ENCODE assay signal across 16 cellular contexts in genomic region chr2:196478588-196478987, GRCh38.
"Had no signal": no experiment of that assay in that cellular context is flagged by ENCODE, and none has a peak within 500 bp of the region (broad histone marks: within the 10 kb centered on the region; RNA-seq: fewer than 3 reads in every experiment).

No MANE protein-coding gene starts in this region.

- H3K4me3 ChIP-seq: esophagus squamous epithelium, gastroesophageal sphincter, testis, tibial nerve, upper lobe of right lung, vagina had no signal

- ATAC-seq: gastroesophageal sphincter; naive thymus-derived CD8-positive, alpha-beta T cell; stimulated activated naive B cell treated with anti-CD40 and anti-IgM and Interleukin-4, amounts not matched to agents 10 μg/mL and 1 μg/mL and 100 μg/mL, for 72 hours; stimulated activated naive CD8-positive, alpha-beta T cell treated with anti-CD3 and anti-CD28 coated beads, Interleukin-15, amount 100 ng/mL, for 72 hours; upper lobe of right lung had no signal

- H3K36me3 ChIP-seq: esophagus squamous epithelium, gastroesophageal sphincter, neutrophil, tibial nerve, upper lobe of right lung, vagina had no signal

- H3K27me3 ChIP-seq: esophagus squamous epithelium, gastroesophageal sphincter, testis, tibial nerve, upper lobe of right lung, vagina had no signal

- H3K27ac ChIP-seq: esophagus squamous epithelium, gastroesophageal sphincter, neutrophil, testis, tibial nerve, upper lobe of right lung, vagina had no signal

- H3K4me1 ChIP-seq: tibial nerve, upper lobe of right lung, vagina had no signal

- H3K9me3 ChIP-seq: esophagus squamous epithelium, gastroesophageal sphincter, neutrophil, testis, tibial nerve, upper lobe of right lung, vagina had no signal

- DNase-seq: esophagus squamous epithelium; glutamatergic neuron; immature natural killer cell; naive thymus-derived CD8-positive, alpha-beta T cell; posterior cingulate gyrus; stimulated activated CD4-positive, alpha-beta T cell treated with anti-CD3 and anti-CD28 coated beads, Interleukin-15, amount 100 ng/mL, for 24 hours; stimulated activated CD4-positive, alpha-beta T cell treated with anti-CD3 and anti-CD28 coated beads, Interleukin-1b, Interleukin-23, amount 100 ng/mL, for 48 hours; stimulated activated CD4-positive, alpha-beta T cell treated with anti-CD3 and anti-CD28 coated beads, Interleukin-4, amount 100 ng/mL, for 4 hours; stimulated activated naive B cell treated with anti-CD40 and anti-IgM and Interleukin-4, amounts not matched to agents 10 μg/mL and 1 μg/mL and 100 μg/mL, for 72 hours; stimulated activated naive CD8-positive, alpha-beta T cell treated with anti-CD3 and anti-CD28 coated beads, Interleukin-15, amount 100 ng/mL, for 72 hours; testis; upper lobe of right lung had no signal
